Comparison of ENCODE assay signal across 24 cellular contexts in the genomic region with DNA sequence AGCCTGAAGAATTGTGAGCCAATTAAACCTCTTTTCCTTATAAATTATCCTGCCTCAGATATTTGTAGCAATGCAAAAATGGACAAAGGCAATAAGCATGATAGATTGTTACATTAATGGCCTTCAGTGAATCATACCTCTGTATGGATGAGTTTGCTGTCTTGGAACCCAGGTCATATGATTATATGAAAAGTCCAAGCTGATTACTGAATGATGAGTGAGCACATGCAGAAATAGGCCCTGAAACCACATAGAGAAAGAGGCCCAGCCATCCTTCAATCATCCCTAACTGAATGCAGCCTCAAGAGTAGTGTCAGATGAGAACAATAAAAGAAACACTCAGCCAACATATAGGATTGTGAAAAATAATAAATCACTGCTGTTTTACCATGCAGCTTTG. TPM values are rescaled to one million over a fixed set of nuclear protein-coding genes. Genes with fewer than 3 reads are reported as not detected.
DNase-seq lines count a peak whose midpoint lies in the region; TF ChIP-seq lines count a peak whose summit lies in the region.
"Had no signal": no experiment of that assay in that cellular context is flagged by ENCODE, and none has a peak within 500 bp of the region (broad histone marks: within the 10 kb centered on the region; RNA-seq: fewer than 3 reads in every experiment).

No MANE protein-coding gene starts in this region.

- H3K4me1 ChIP-seq in mammary epithelial cell (ENCODE audit: insufficient read depth, low read length): no peaks in the 10 kb centered on the region
- H3K4me1 ChIP-seq in breast epithelium: no peaks in the 10 kb centered on the region
- no peaks in the 10 kb centered on the region for H3K4me1 ChIP-seq in ovary (ENCODE audit: insufficient read depth)

- no peak for TF ChIP-seq EP300 in ovary (IDR thresholded peaks at IDR 0.05)

- in situ Hi-C loops in mammary epithelial cell (cut with MboI; ENCODE audit: low sequenced_read_pairs in 2 of 2): no loop called here

- no peak overlapping the region for H2AFZ ChIP-seq in mammary epithelial cell (ENCODE audit: low read depth, low read length)

- H3K4me1 Mint-ChIP-seq in activated T-cell treated with anti-CD3 and anti-CD28 coated beads, Interleukin-2, amount 50 U/mL, for 24 hours (ENCODE audit: low read depth): no peaks in the 10 kb centered on the region
- H3K4me1 Mint-ChIP-seq in activated T-helper 2 cell treated with anti-CD3 and anti-CD28 coated beads, Interferon-gamma antibody, Interleukin-2, Interleukin-4, amounts not matched to agents 10 μg/mL and 5 μg/mL and 100 μg/mL, durations not matched to agents 14 hours and 24 hours and 36 hours (ENCODE audit: low read depth): no peaks in the 10 kb centered on the region

- CTCF ChIA-PET in mammary epithelial cell (lab: Charles Lee; ENCODE audit: low non-redundant PET): no interaction called here

- DNase-seq in mammary epithelial cell: peak; percentile 24
- no peak for DNase-seq in breast epithelium (ENCODE audit: low spot score in 2 of 2)
- DNase-seq in amniotic epithelial cell (ENCODE audit: low read depth): peak; percentile 31
- peak; percentile 11 for DNase-seq in foreskin melanocyte
- DNase-seq in stromal cell of bone marrow (ENCODE audit: low read depth): peak; percentile 45
- DNase-seq in activated T-cell treated with anti-CD3 and anti-CD28 coated beads, Interleukin-2, amount 50 U/mL, for 24 hours: no peak
- no peak for DNase-seq in activated T-helper 2 cell treated with anti-CD3 and anti-CD28 coated beads, Interferon-gamma antibody, Interleukin-2, Interleukin-4, amounts not matched to agents 10 μg/mL and 5 μg/mL and 100 μg/mL, durations not matched to agents 14 hours and 24 hours and 36 hours (ENCODE audit: low spot score)
- no peak for DNase-seq in ovary
- DNase-seq: 8988T; AML-193; C1 segment of cervical spinal cord; CD8-positive, alpha-beta T cell; GDM1; MV-4-11; NCI-H1105 treated with DMSO at 0.1 percent for 48 hours; NCI-H2029 treated with DMSO at 0.1 percent for 48 hours; NCI-H226; NCI-H524; NK-92 treated with Interleukin-12 subunit alpha and Interleukin-12 subunit beta, amount 100 ng/mL, for 24 hours; SIG-M5 had no signal

- no peaks in the 10 kb centered on the region for H3K27me3 ChIP-seq in mammary epithelial cell (ENCODE audit: insufficient read depth, low read length)
- no peaks in the 10 kb centered on the region for H3K27me3 ChIP-seq in breast epithelium
- H3K27me3 ChIP-seq in ovary: no peaks in the 10 kb centered on the region

- peaks cover 10% of the 10 kb centered on the region for H3K27me3 Mint-ChIP-seq in activated T-cell treated with anti-CD3 and anti-CD28 coated beads, Interleukin-2, amount 50 U/mL, for 24 hours
- H3K27me3 Mint-ChIP-seq in activated T-helper 2 cell treated with anti-CD3 and anti-CD28 coated beads, Interferon-gamma antibody, Interleukin-2, Interleukin-4, amounts not matched to agents 10 μg/mL and 5 μg/mL and 100 μg/mL, durations not matched to agents 14 hours and 24 hours and 36 hours (ENCODE audit: low read depth): peaks cover 6% of the 10 kb centered on the region

- H3K27ac ChIP-seq in mammary epithelial cell (ENCODE audit: insufficient read depth, low read depth, low read length): no peak overlapping the region
- no peak overlapping the region for H3K27ac ChIP-seq in breast epithelium
- H3K27ac ChIP-seq in ovary: no peak overlapping the region

- TF ChIP-seq POLR2A in breast epithelium (IDR thresholded peaks at IDR 0.05): no peak
- no peak for TF ChIP-seq POLR2A in ovary (IDR thresholded peaks at IDR 0.05)

- H3K27ac Mint-ChIP-seq in activated T-cell treated with anti-CD3 and anti-CD28 coated beads, Interleukin-2, amount 50 U/mL, for 24 hours: no peak overlapping the region
- H3K27ac Mint-ChIP-seq in activated T-helper 2 cell treated with anti-CD3 and anti-CD28 coated beads, Interferon-gamma antibody, Interleukin-2, Interleukin-4, amounts not matched to agents 10 μg/mL and 5 μg/mL and 100 μg/mL, durations not matched to agents 14 hours and 24 hours and 36 hours: no peak overlapping the region
- H3K27ac Mint-ChIP-seq: CD8-positive, alpha-beta T cell had no signal

- no peak overlapping the region for H3K9ac ChIP-seq in mammary epithelial cell (ENCODE audit: insufficient read depth, low read length)

- no peaks in the 10 kb centered on the region for H3K36me3 ChIP-seq in mammary epithelial cell (ENCODE audit: insufficient read depth, low read length)
- H3K36me3 ChIP-seq in breast epithelium: no peaks in the 10 kb centered on the region
- H3K36me3 ChIP-seq in ovary: no peaks in the 10 kb centered on the region

- dilution Hi-C loops in mammary epithelial cell (cut with HindIII; ENCODE audit: low sequenced_read_pairs): no loop called here

- H3K9me3 ChIP-seq in mammary epithelial cell (replicated peaks; ENCODE audit: insufficient read depth, low read length) (no peaks in the 10 kb centered on the region), breast epithelium (no peaks in the 10 kb centered on the region), ovary (no peaks in the 10 kb centered on the region)

- H4K20me1 ChIP-seq in mammary epithelial cell (ENCODE audit: insufficient read depth, low read length): no peaks in the 10 kb centered on the region

- no peaks in the 10 kb centered on the region for H3K36me3 Mint-ChIP-seq in activated T-cell treated with anti-CD3 and anti-CD28 coated beads, Interleukin-2, amount 50 U/mL, for 24 hours (ENCODE audit: low read depth)
- H3K36me3 Mint-ChIP-seq in activated T-helper 2 cell treated with anti-CD3 and anti-CD28 coated beads, Interferon-gamma antibody, Interleukin-2, Interleukin-4, amounts not matched to agents 10 μg/mL and 5 μg/mL and 100 μg/mL, durations not matched to agents 14 hours and 24 hours and 36 hours (ENCODE audit: low read depth): no peaks in the 10 kb centered on the region
- H3K36me3 Mint-ChIP-seq: CD8-positive, alpha-beta T cell had no signal

- H3K4me3 Mint-ChIP-seq in activated T-cell treated with anti-CD3 and anti-CD28 coated beads, Interleukin-2, amount 50 U/mL, for 24 hours: no peak overlapping the region
- H3K4me3 Mint-ChIP-seq in activated T-helper 2 cell treated with anti-CD3 and anti-CD28 coated beads, Interferon-gamma antibody, Interleukin-2, Interleukin-4, amounts not matched to agents 10 μg/mL and 5 μg/mL and 100 μg/mL, durations not matched to agents 14 hours and 24 hours and 36 hours (ENCODE audit: low read depth): no peak overlapping the region
- H3K4me3 Mint-ChIP-seq: CD8-positive, alpha-beta T cell had no signal

- H3K79me2 ChIP-seq in mammary epithelial cell (ENCODE audit: insufficient read depth, low read length): no peaks in the 10 kb centered on the region

- intact Hi-C loops in mammary epithelial cell (cut with micrococcal nuclease): no loop called here
- intact Hi-C loops in breast epithelium (cut with DNase I; ENCODE audit: low total_unique reads): no loop called here
- intact Hi-C loops in activated T-helper 2 cell treated with anti-CD3 and anti-CD28 coated beads, Interferon-gamma antibody, Interleukin-2, Interleukin-4, amounts not matched to agents 10 μg/mL and 5 μg/mL and 100 μg/mL, durations not matched to agents 14 hours and 24 hours and 36 hours (cut with micrococcal nuclease): no loop called here
- intact Hi-C loops in ovary (cut with DNase I): no loop called here

- H3K4me2 ChIP-seq in mammary epithelial cell (ENCODE audit: insufficient read depth, low read depth, low read length): no peak overlapping the region

- BruUV-seq in mammary epithelial cell (replicated peaks; lab: Mats Ljungman, UMichigan): no TSS peak

- H3K4me3 ChIP-seq in mammary epithelial cell (replicated peaks in 1 of 3; ENCODE audit: insufficient read depth in 1 of 3, low read depth in 2 of 3, low read length in 3 of 3) (no peak overlapping the region), breast epithelium (no peak overlapping the region), ovary (no peak overlapping the region)

- peaks cover 2% of the 10 kb centered on the region for H3K9me3 Mint-ChIP-seq in activated T-cell treated with anti-CD3 and anti-CD28 coated beads, Interleukin-2, amount 50 U/mL, for 24 hours
- H3K9me3 Mint-ChIP-seq in activated T-helper 2 cell treated with anti-CD3 and anti-CD28 coated beads, Interferon-gamma antibody, Interleukin-2, Interleukin-4, amounts not matched to agents 10 μg/mL and 5 μg/mL and 100 μg/mL, durations not matched to agents 14 hours and 24 hours and 36 hours: no peaks in the 10 kb centered on the region

- TF ChIP-seq CTCF in mammary epithelial cell (conservative IDR thresholded peaks at IDR 0.05 in 1 of 2, IDR thresholded peaks at IDR 0.05 in 1 of 2; ENCODE audit: extremely low read depth in 1 of 2, insufficient read depth in 1 of 2, low read depth in 1 of 2, low read length in 2 of 2): no peak
- TF ChIP-seq CTCF in breast epithelium (IDR thresholded peaks at IDR 0.05): no peak
- no peak for TF ChIP-seq CTCF in ovary (IDR thresholded peaks at IDR 0.05)

RNA-seq across cellular contexts. Expression of a gene that starts 36.5 kb away (rescaled TPM):
- total RNA-seq in mammary epithelial cell: not detected
- not detected for polyA plus RNA-seq in mammary epithelial cell
- not detected for polyA minus RNA-seq in mammary epithelial cell
- not detected for total RNA-seq in breast epithelium
- not detected in 2 replicates for total RNA-seq in activated T-helper 2 cell treated with anti-CD3 and anti-CD28 coated beads, Interferon-gamma antibody, Interleukin-2, Interleukin-4, amounts not matched to agents 10 μg/mL and 5 μg/mL and 100 μg/mL, durations not matched to agents 14 hours and 24 hours and 36 hours
- total RNA-seq in ovary: not detected
- 1 to 10 TPM in 1 of 2 donors, not detected in 1; 1.5 TPM for polyA plus RNA-seq in ovary
- total RNA-seq: CD8-positive, alpha-beta T cell; Daoy; H4; HT-29; M059J had no signal

Comparison
In these comparisons a context has a peak if more than half of its experiments do, and no peak if none do; other contexts are left out.
1. DNase-seq: peak in mammary epithelial cell (single experiment), amniotic epithelial cell (single experiment), foreskin melanocyte (single experiment) and stromal cell of bone marrow (single experiment); none in breast epithelium (0 of 2), activated T-cell treated with anti-CD3 and anti-CD28 coated beads, Interleukin-2, amount 50 U/mL, for 24 hours (single experiment), activated T-helper 2 cell treated with anti-CD3 and anti-CD28 coated beads, Interferon-gamma antibody, Interleukin-2, Interleukin-4, amounts not matched to agents 10 μg/mL and 5 μg/mL and 100 μg/mL, durations not matched to agents 14 hours and 24 hours and 36 hours (single experiment) and ovary (0 of 5).